ENCODE assay signal across 1 cellular context in the genomic region with DNA sequence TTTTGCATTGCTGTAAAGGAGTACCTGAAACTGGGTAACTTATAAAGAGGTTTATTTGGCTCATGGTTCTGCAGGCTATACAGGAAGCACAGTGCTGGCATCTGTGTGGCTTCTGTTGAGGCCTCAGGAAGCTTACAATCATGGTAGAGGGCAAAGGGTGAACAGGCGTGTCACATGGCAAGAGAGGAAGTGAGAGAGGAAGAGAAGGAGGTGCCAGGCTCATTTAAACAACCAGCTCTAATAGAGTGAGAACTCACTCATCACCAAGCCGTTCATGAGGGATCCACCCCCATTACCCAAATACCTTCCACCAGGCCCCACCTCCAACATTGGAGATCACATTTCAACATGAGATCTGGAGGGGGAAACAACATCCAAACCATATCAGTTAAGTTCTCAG.
TF ChIP-seq lines count a peak whose summit lies in the region.

No MANE protein-coding gene starts in this region.

TF ChIP-seq in GM12878, 131 proteins besides CTCF, POLR2A, EP300 and RAD21:
- TF ChIP-seq FOXM1 (IDR thresholded peaks at IDR 0.05; ENCODE audit: low read depth, low read length): no peak
- peak; percentile 30; the same call in 1 of the 2 replicates for TF ChIP-seq SPI1 (IDR thresholded peaks at IDR 0.05; ENCODE audit: borderline replicate concordance, insufficient read depth, low read depth, low read length)
